In genomic region chr1:95233321-95233736, GRCh38 we compare ENCODE assay signal across 8 cellular contexts. TPM values are rescaled to one million over a fixed set of nuclear protein-coding genes. Genes with fewer than 3 reads are reported as not detected.
DNase-seq lines count a peak whose midpoint lies in the region; ATAC-seq, FAIRE-seq and TF ChIP-seq lines count a peak whose summit lies in the region.

No MANE protein-coding gene starts in this region.

- ATAC-seq in K562 (peak; percentile 7), GM19035 (IDR thresholded peaks at IDR 0.05; ENCODE audit: unreplicated experiment) (no peak)

- H2AFZ ChIP-seq in K562 (ENCODE audit: low read depth, low read length) (peak overlapping the region; percentile 89), smooth muscle cell (ENCODE audit: low read depth) (peak overlapping the region; percentile 95)

- no peak for FAIRE-seq in K562 (lab: Jason Lieb, UNC)

- H3K9ac ChIP-seq in K562 (ENCODE audit: insufficient read depth in 1 of 2, low read depth in 2 of 2, low read length in 2 of 2): peak overlapping the region; percentile 74 to 97
- H3K9ac ChIP-seq in smooth muscle cell (ENCODE audit: low read depth): peak overlapping the region; percentile 63

- in situ Hi-C loops in ACHN (cut with HindIII; ENCODE audit: low pct_ligation_motif_present, low pct_unique_long_range_greater_than_20kb, low sequenced_read_pairs) (no loop called here), K562 (cut with MboI) (no loop called here)

- 31% methylated on average over 10 of the region's 13 CpGs for WGBS in K562 (ENCODE audit: insufficient coverage, low coverage, missing lambda C conversion rate)
- whole genome bisulfite sequencing in smooth muscle cell (ENCODE audit: low lambda C conversion rate): 16% methylated on average over 13 of the region's 13 CpGs

- H3K4me2 ChIP-seq in K562 (ENCODE audit: insufficient read depth, low read length): peak overlapping the region; percentile 77
- H3K4me2 ChIP-seq in smooth muscle cell: peak overlapping the region; percentile 87

- H3K9me3 ChIP-seq in K562 (replicated peaks; ENCODE audit: control insufficient read depth, insufficient read depth, low read depth, low read length) (no peaks in the 10 kb centered on the region), smooth muscle cell (replicated peaks; ENCODE audit: low read depth) (no peaks in the 10 kb centered on the region)

- H3K9me1 ChIP-seq in K562 (ENCODE audit: control insufficient read depth, insufficient read depth, low read length): no peaks in the 10 kb centered on the region

- POLR2A ChIA-PET in K562 (lab: Yijun Ruan, JAX): interaction anchor here (0.6 to 1.9 kb wide), 7 partner anchors 11 to 421 kb away, joined by 3 to 9 read pairs (median 3); no protein-coding TSS in a partner anchor

- intact Hi-C loops in K562 (cut with micrococcal nuclease): loop anchor here (5.0 kb wide), 2 partner anchors 56 to 191 kb away; no protein-coding TSS in a partner anchor

- H3K27me3 ChIP-seq in K562 (ENCODE audit: control insufficient read depth in 2 of 2, insufficient read depth in 2 of 2, low read length in 2 of 2) (no peaks in the 10 kb centered on the region), smooth muscle cell (ENCODE audit: low read depth) (no peaks in the 10 kb centered on the region)

- H3F3A ChIP-seq in smooth muscle cell (ENCODE audit: low read depth): no peaks in the 10 kb centered on the region

- H3K79me2 ChIP-seq in K562 (ENCODE audit: control insufficient read depth, insufficient read depth, low read length) (peaks cover 32% of the 10 kb centered on the region), smooth muscle cell (ENCODE audit: low read depth) (peaks cover 24% of the 10 kb centered on the region)

- CTCF ChIA-PET in K562 (lab: Yijun Ruan, JAX; ENCODE audit: low intra/inter-chr PET ratio): interaction anchor here (0.9 to 2.2 kb wide), 2 partner anchors 149 to 379 kb away, joined by 4 to 8 read pairs; no protein-coding TSS in a partner anchor

- peaks cover 11 to 13% of the 10 kb centered on the region in 2 experiments; a peak in 4 of 5 replicates for H3K4me1 ChIP-seq in K562 (replicated peaks in 1 of 2; ENCODE audit: control insufficient read depth in 2 of 2, insufficient read depth in 2 of 2, low read length in 2 of 2)
- H3K4me1 ChIP-seq in smooth muscle cell (ENCODE audit: low read depth): peaks cover 35% of the 10 kb centered on the region

- TSS peak; percentile 84 for BruUV-seq in K562 (replicated peaks; lab: Mats Ljungman, UMichigan)

- H3K4me3 ChIP-seq in K562 (peak overlapping the region; percentile 79), smooth muscle cell (peak overlapping the region; percentile 90)

- no peaks in the 10 kb centered on the region for H4K20me1 ChIP-seq in K562 (replicated peaks; ENCODE audit: control insufficient read depth, insufficient read depth, low read length)
- H4K20me1 ChIP-seq in smooth muscle cell (ENCODE audit: low read depth): peaks cover 16% of the 10 kb centered on the region

- DNase-seq in ACHN: peak; percentile 35
- peak; percentile 3 for DNase-seq in HPDE6-E6E7 (ENCODE audit: extremely low spot score)
- peak in 1 of 4 experiments; percentile 22 for DNase-seq in K562 (ENCODE audit: extremely low read depth in 1 of 4, low spot score in 3 of 4)
- peak; percentile 38 for DNase-seq in inferior parietal cortex (ENCODE audit: extremely low spot score)
- no peak for DNase-seq in smooth muscle cell (lab: John Stamatoyannopoulos, UW; ENCODE audit: unreplicated experiment)
- DNase-seq in GDM1 (lab: John Stamatoyannopoulos, UW): no peak
- DNase-seq in Kasumi-1 (lab: John Stamatoyannopoulos, UW): no peak

- no peak for TF ChIP-seq EP300 in K562 (IDR thresholded peaks at IDR 0.05; ENCODE audit: low read length)

- H3K27ac ChIP-seq in K562 (ENCODE audit: extremely low read depth, low read depth, low read length): peak overlapping the region; percentile 36
- H3K27ac ChIP-seq in smooth muscle cell (ENCODE audit: low read depth): peak overlapping the region; percentile 81

- H3K36me3 ChIP-seq in K562 (ENCODE audit: control insufficient read depth, insufficient read depth, low read length) (peaks cover 21% of the 10 kb centered on the region; the same call in 1 of the 3 replicates), smooth muscle cell (ENCODE audit: low read depth) (no peaks in the 10 kb centered on the region)

- TF ChIP-seq RAD21 in K562 (CRISPR knock-in tag; conservative IDR thresholded peaks at IDR 0.05 in 1 of 2, IDR thresholded peaks at IDR 0.05 in 1 of 2): no peak

- no peak for TF ChIP-seq POLR2A in K562 (conservative IDR thresholded peaks at IDR 0.05)

- TF ChIP-seq CTCF in K562 (IDR thresholded peaks at IDR 0.05 in 2 of 3, conservative IDR thresholded peaks at IDR 0.05 in 1 of 3; ENCODE audit: insufficient read depth in 2 of 3, low read depth in 1 of 3, low read length in 3 of 3): no peak
- TF ChIP-seq CTCF in smooth muscle cell (IDR thresholded peaks at IDR 0.05; ENCODE audit: borderline replicate concordance, insufficient read depth, poor library complexity, severe bottlenecking): no peak

TF ChIP-seq in K562, 482 proteins besides CTCF, POLR2A, EP300 and RAD21 (continues in another document):
- no peak for TF ChIP-seq ID3 (CRISPR knock-in tag; IDR thresholded peaks at IDR 0.05)
- TF ChIP-seq ID3 (tag; IDR thresholded peaks at IDR 0.05): no peak
- TF ChIP-seq TFAP4 (CRISPR knock-in tag; IDR thresholded peaks at IDR 0.05; ENCODE audit: borderline replicate concordance): no peak
- no peak for TF ChIP-seq ZFP30 (CRISPR knock-in tag; IDR thresholded peaks at IDR 0.05; ENCODE audit: borderline replicate concordance)
- TF ChIP-seq GMEB1 (CRISPR knock-in tag; IDR thresholded peaks at IDR 0.05): no peak
- TF ChIP-seq PHF20 (IDR thresholded peaks at IDR 0.05; ENCODE audit: partially characterized antibody): no peak
- no peak for TF ChIP-seq HDAC3 (IDR thresholded peaks at IDR 0.05; ENCODE audit: borderline replicate concordance, partially characterized antibody)
- TF ChIP-seq ESRRA (IDR thresholded peaks at IDR 0.05; ENCODE audit: borderline replicate concordance, low read depth): no peak
- TF ChIP-seq ZBTB43 (CRISPR knock-in tag; IDR thresholded peaks at IDR 0.05): no peak

RNA-seq across cellular contexts. Expression of gene RWDD3, which starts 0.7 kb away (rescaled TPM):
- total RNA-seq in K562 (2011; cell fraction: chromatin; rRNA removed; ENCODE audit: low replicate concordance): 15.6 and 29.6 TPM in 2 replicates
- total RNA-seq in K562 (2011; cell fraction: nucleolus; rRNA removed): 9.2 and 13.3 TPM in 2 replicates
- 22.8 and 34.2 TPM in 2 replicates for total RNA-seq in K562 (2011; cell fraction: nucleoplasm; rRNA removed)
- 21.6 and 26.1 TPM in 2 replicates for total RNA-seq in K562 (2014; rRNA removed)
- total RNA-seq in K562 (2014; rRNA removed; fragmentation: Illumina TruSeq; extraction: Trizol): 34.9 and 38.5 TPM in 2 replicates
- total RNA-seq in K562 (2015; rRNA removed; fragmentation: Illumina TruSeq; extraction: Trizol): 33.5 and 34.5 TPM in 2 replicates
- 23.7 and 26.7 TPM in 2 replicates for total RNA-seq in K562 (2021)
- polyA plus RNA-seq in K562 (2011; rRNA removed): 40.4 and 49.7 TPM in 2 replicates
- 16.5 and 29.2 TPM in 2 replicates for polyA plus RNA-seq in K562 (2011; cell fraction: cytosol; rRNA removed)
- 51.5 and 52.0 TPM in 2 replicates for polyA plus RNA-seq in K562 (2011; cell fraction: nucleus; rRNA removed)
- polyA plus RNA-seq in K562 (2012): 25.2 and 33.2 TPM in 2 replicates
- polyA plus RNA-seq in K562 (2014; fragmentation: Illumina TruSeq; extraction: Trizol): 32.9 and 33.8 TPM in 2 replicates
- 10 to 100 TPM; 52.7 to 65.0 TPM for polyA plus RNA-seq in K562 (2014; fragmentation: Nextera tagmentation; extraction: Ambion mirVana)
- polyA plus RNA-seq in K562 (2014; rRNA removed): 41.2 and 57.4 TPM in 2 replicates
- 16.2 and 16.4 TPM in 2 replicates for polyA minus RNA-seq in K562 (2011; rRNA and poly(A)+ RNA removed)
- 8.4 and 8.6 TPM in 2 replicates for polyA minus RNA-seq in K562 (2011; cell fraction: cytosol; rRNA and poly(A)+ RNA removed)
- 14.5 and 20.5 TPM in 2 replicates for polyA minus RNA-seq in K562 (2011; cell fraction: nucleus; rRNA and poly(A)+ RNA removed)
- total RNA-seq in smooth muscle cell: 24.4 and 28.2 TPM in 2 replicates
- polyA plus RNA-seq in smooth muscle cell: 21.5 and 22.2 TPM in 2 replicates

Comparison
In these comparisons a context has a peak if more than half of its experiments do, and no peak if none do; other contexts are left out.
1. DNase-seq: peak in ACHN (single experiment), HPDE6-E6E7 (single experiment) and inferior parietal cortex (single experiment); none in smooth muscle cell (single experiment), GDM1 (single experiment) and Kasumi-1 (0 of 2).